8 cellular contexts compared by ENCODE assay signal in the genomic region with DNA sequence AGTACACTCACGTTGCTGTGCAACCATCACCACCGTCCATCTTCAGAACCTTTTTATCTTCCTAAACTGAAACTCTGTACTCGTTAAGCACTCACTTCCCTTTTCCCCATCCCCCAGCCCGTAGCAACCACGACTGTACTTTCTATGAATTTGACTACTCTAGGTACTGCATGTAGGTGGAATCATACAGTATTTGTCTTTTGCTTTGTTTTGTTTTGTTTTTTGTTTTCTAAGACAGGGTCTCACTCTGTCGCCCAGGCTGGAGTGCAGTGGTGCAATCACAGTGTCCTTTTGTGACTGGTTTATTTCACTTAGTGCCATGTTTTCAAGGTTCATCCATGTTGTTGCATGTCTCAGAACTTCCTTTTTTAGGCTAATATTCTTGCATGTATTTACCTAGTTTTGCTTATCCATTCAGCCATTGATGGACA. TPM values are rescaled to one million over a fixed set of nuclear protein-coding genes. Genes with fewer than 3 reads are reported as not detected.
DNase-seq lines count a peak whose midpoint lies in the region; ATAC-seq and TF ChIP-seq lines count a peak whose summit lies in the region.

No MANE protein-coding gene starts in this region.

- DNase-seq in GM06990 (ENCODE audit: extremely low read depth, insufficient read length) (peak; percentile 34), GM20000 (ENCODE audit: low spot score) (peak; percentile 41), inferior parietal cortex (ENCODE audit: extremely low spot score) (no peak), body of pancreas (no peak), NCI-H1105 (lab: John Stamatoyannopoulos, UW) (no peak), superior temporal gyrus (ENCODE audit: extremely low spot score) (no peak)
- peak; percentile 60 for DNase-seq in T-helper 2 cell treated with Interferon-gamma antibody and Interleukin-4, amounts not matched to agents 5 μg/mL and 100 μg/mL, for 36 hours (ENCODE audit: low spot score)

- peaks cover 27% of the 10 kb centered on the region for H3K4me1 Mint-ChIP-seq in T-helper 2 cell treated with Interferon-gamma antibody and Interleukin-4, amounts not matched to agents 5 μg/mL and 100 μg/mL, for 36 hours (ENCODE audit: low read depth)

- H3K27me3 Mint-ChIP-seq in T-helper 2 cell treated with Interferon-gamma antibody and Interleukin-4, amounts not matched to agents 5 μg/mL and 100 μg/mL, for 36 hours (ENCODE audit: low read depth): no peaks in the 10 kb centered on the region

- peaks cover 4% of the 10 kb centered on the region for H3K36me3 Mint-ChIP-seq in T-helper 2 cell treated with Interferon-gamma antibody and Interleukin-4, amounts not matched to agents 5 μg/mL and 100 μg/mL, for 36 hours (ENCODE audit: low read depth)

- H3K27ac ChIP-seq in body of pancreas: no peak overlapping the region

- no peaks in the 10 kb centered on the region for H3K9me3 Mint-ChIP-seq in T-helper 2 cell treated with Interferon-gamma antibody and Interleukin-4, amounts not matched to agents 5 μg/mL and 100 μg/mL, for 36 hours

- TF ChIP-seq CTCF in GM06990 (IDR thresholded peaks at IDR 0.05; ENCODE audit: insufficient read depth, low read length, poor library complexity, severe bottlenecking) (no peak), GM20000 (IDR thresholded peaks at IDR 0.05; ENCODE audit: extremely low read depth, missing control alignments) (no peak), body of pancreas (IDR thresholded peaks at IDR 0.05) (no peak)

- TF ChIP-seq POLR2A in body of pancreas (IDR thresholded peaks at IDR 0.05): no peak

- H3K4me3 ChIP-seq in GM06990 (replicated peaks; ENCODE audit: low read depth, low read length) (no peak overlapping the region), body of pancreas (no peak overlapping the region)

- H3K36me3 ChIP-seq in GM06990 (ENCODE audit: control insufficient read depth, insufficient read depth, low read length) (no peaks in the 10 kb centered on the region), body of pancreas (replicated peaks in 1 of 2; ENCODE audit: insufficient read depth in 1 of 2, low read depth in 2 of 2) (no peaks in the 10 kb centered on the region)

- peak overlapping the region; percentile 81 for H3K27ac Mint-ChIP-seq in T-helper 2 cell treated with Interferon-gamma antibody and Interleukin-4, amounts not matched to agents 5 μg/mL and 100 μg/mL, for 36 hours

- WGBS in body of pancreas, 2 donors: 62 to 70% methylated on average over 6 of the region's 6 CpGs

- no peaks in the 10 kb centered on the region for H3K4me1 ChIP-seq in body of pancreas

- no peaks in the 10 kb centered on the region for H3K9me3 ChIP-seq in body of pancreas

- H3K4me3 Mint-ChIP-seq in T-helper 2 cell treated with Interferon-gamma antibody and Interleukin-4, amounts not matched to agents 5 μg/mL and 100 μg/mL, for 36 hours: peak overlapping the region; percentile 74

- ATAC-seq in HG03342 (IDR thresholded peaks at IDR 0.05; ENCODE audit: unreplicated experiment): peak; percentile 96
- ATAC-seq in body of pancreas: no peak

- intact Hi-C loops in body of pancreas (cut with DNase I): no loop called here

- no peaks in the 10 kb centered on the region for H3K27me3 ChIP-seq in GM06990 (replicated peaks; ENCODE audit: control insufficient read depth, insufficient read depth, low read length)
- H3K27me3 ChIP-seq in body of pancreas: no peaks in the 10 kb centered on the region

RNA-seq across cellular contexts. Expression of a gene that starts 7.0 kb away (rescaled TPM):
- 1 to 10 TPM; 1.8 to 7.6 TPM for total RNA-seq in body of pancreas

RNA-seq across cellular contexts. Expression of a gene that starts 53.7 kb away (rescaled TPM):
- 1 to 10 TPM; 3.3 to 4.9 TPM for total RNA-seq in body of pancreas

Comparison
In these comparisons a context has a peak if more than half of its experiments do, and no peak if none do; other contexts are left out.
1. DNase-seq: peak in GM06990 (single experiment), GM20000 (single experiment) and T-helper 2 cell treated with Interferon-gamma antibody and Interleukin-4, amounts not matched to agents 5 μg/mL and 100 μg/mL, for 36 hours (single experiment); none in inferior parietal cortex (single experiment), body of pancreas (0 of 4), NCI-H1105 (single experiment) and superior temporal gyrus (single experiment).